Comparison of ENCODE assay signal across 8 cellular contexts in genomic region chr9:98791147-98792095, GRCh38. TPM values are rescaled to one million over a fixed set of nuclear protein-coding genes. Genes with fewer than 3 reads are reported as not detected.
DNase-seq lines count a peak whose midpoint lies in the region; ATAC-seq, FAIRE-seq and TF ChIP-seq lines count a peak whose summit lies in the region.

No MANE protein-coding gene starts in this region.

- no peak overlapping the region for H3K4me3 Mint-ChIP-seq in CD8-positive, alpha-beta T cell
- H3K4me3 Mint-ChIP-seq in activated CD8-positive, alpha-beta T cell treated with anti-CD3 and anti-CD28 coated beads for 36 hours, result no peak overlapping the region

- H3K36me3 Mint-ChIP-seq in CD8-positive, alpha-beta T cell, result peaks cover 19% of the 10 kb centered on the region
- peaks cover 3% of the 10 kb centered on the region for H3K36me3 Mint-ChIP-seq in activated CD8-positive, alpha-beta T cell treated with anti-CD3 and anti-CD28 coated beads for 36 hours (ENCODE audit: low read depth)

- no peak overlapping the region for H3K23ac ChIP-seq in H1 (ENCODE audit: insufficient read length)

- TF ChIP-seq CTCF in CD8-positive, alpha-beta T cell (IDR thresholded peaks at IDR 0.05), result peak; percentile 91
- peak; percentile 98 for TF ChIP-seq CTCF in activated CD8-positive, alpha-beta T cell treated with anti-CD3 and anti-CD28 coated beads for 36 hours (IDR thresholded peaks at IDR 0.05)
- TF ChIP-seq CTCF in H1 (IDR thresholded peaks at IDR 0.05; ENCODE audit: control extremely low read depth in 1 of 3, insufficient read depth in 1 of 3, low read depth in 1 of 3, low read length in 3 of 3), result peak; percentile 80 to 98 (median 96)

- peak; percentile 21 to 72 (median 41) for DNase-seq in CD8-positive, alpha-beta T cell
- DNase-seq in NAMALWA (ENCODE audit: low spot score) (peak; percentile 61), H1 (ENCODE audit: low read depth in 1 of 2, low spot score in 2 of 2) (peak; percentile 80 to 93), lung microvascular endothelial cell (ENCODE audit: low read depth in 2 of 2) (peak; percentile 76 to 82)
- DNase-seq in activated CD8-positive, alpha-beta T cell treated with anti-CD3 and anti-CD28 coated beads for 36 hours, result peak; percentile 74
- peak; percentile 84 for DNase-seq in stimulated activated CD8-positive, alpha-beta memory T cell treated with anti-CD3 and anti-CD28 coated beads, Interleukin-4, amount 100 ng/mL, for 48 hours

- H3K4me2 ChIP-seq in H1 (ENCODE audit: insufficient read depth in 1 of 2, low read depth in 2 of 2, low read length in 2 of 2), result peak overlapping the region in 1 of 2 experiments; percentile 30; a peak in 3 of 4 replicates

- H2BK12ac ChIP-seq in H1 (ENCODE audit: low read depth, low read length), result no peak overlapping the region

- no peak overlapping the region for H2AK5ac ChIP-seq in H1 (ENCODE audit: low read depth, low read length)

- peaks cover 6% of the 10 kb centered on the region for H3K36me3 ChIP-seq in CD8-positive, alpha-beta T cell (ENCODE audit: insufficient read depth, low read length)
- peaks cover 5 to 15% (median 10%) of the 10 kb centered on the region in 4 experiments; a peak in 7 of 8 replicates for H3K36me3 ChIP-seq in H1 (ENCODE audit: control insufficient read depth in 2 of 4, insufficient read depth in 4 of 4, low read length in 3 of 4)

- peaks cover 0 to 46% of the 10 kb centered on the region in 2 experiments for H3K79me2 ChIP-seq in H1 (ENCODE audit: control insufficient read depth in 1 of 2, insufficient read depth in 2 of 2, low read length in 2 of 2)

- H3K4ac ChIP-seq in H1 (replicated peaks; ENCODE audit: insufficient read length, low read depth, low read length), result peak overlapping the region; percentile 44

- H3K27ac Mint-ChIP-seq in CD8-positive, alpha-beta T cell, result no peak overlapping the region
- H3K27ac Mint-ChIP-seq in activated CD8-positive, alpha-beta T cell treated with anti-CD3 and anti-CD28 coated beads for 36 hours, result no peak overlapping the region

- no peaks in the 10 kb centered on the region for H3K27me3 ChIP-seq in CD8-positive, alpha-beta T cell (ENCODE audit: insufficient read depth, low read length)
- H3K27me3 ChIP-seq in H1 (replicated peaks in 1 of 4; ENCODE audit: control insufficient read depth in 3 of 4, extremely low read depth in 1 of 4, insufficient read depth in 3 of 4, low read length in 3 of 4), result no peaks in the 10 kb centered on the region

- H3K4me1 Mint-ChIP-seq in CD8-positive, alpha-beta T cell (ENCODE audit: low read depth), result peaks cover 31% of the 10 kb centered on the region
- H3K4me1 Mint-ChIP-seq in activated CD8-positive, alpha-beta T cell treated with anti-CD3 and anti-CD28 coated beads for 36 hours (ENCODE audit: low read depth), result peaks cover 28% of the 10 kb centered on the region

- peaks cover 11 to 27% of the 10 kb centered on the region in 2 experiments for H4K20me1 ChIP-seq in H1 (replicated peaks in 1 of 2; ENCODE audit: control insufficient read depth in 1 of 2, insufficient read depth in 2 of 2, low read length in 2 of 2)

- intact Hi-C loops in CD8-positive, alpha-beta T cell (cut with DNase I, micrococcal nuclease), result loop anchor here (1.0 to 10.0 kb wide), 6 partner anchors 476 to 1643 kb away; partner anchors contain the start of genes CORO2A (in 1 of the 2), ERP44 (in 1 of the 2), INVS (in 1 of the 2) and TRMO (in 1 of the 2)
- intact Hi-C loops in activated CD8-positive, alpha-beta T cell treated with anti-CD3 and anti-CD28 coated beads for 36 hours (cut with micrococcal nuclease), result no loop called here

- H2BK5ac ChIP-seq in H1 (ENCODE audit: low read depth, low read length), result peak overlapping the region; percentile 66; the same call in 1 of the 2 replicates

- H3K27ac ChIP-seq in CD8-positive, alpha-beta T cell (ENCODE audit: low read depth, low read length), result no peak overlapping the region
- peak overlapping the region; percentile 14; the same call in 1 of the 2 replicates for H3K27ac ChIP-seq in H1 (ENCODE audit: low read depth, low read length)

- H2AFZ ChIP-seq in H1 (ENCODE audit: low read length), result no peak overlapping the region

- WGBS in H1 (ENCODE audit: extremely low coverage in 1 of 2, insufficient coverage in 1 of 2, insufficient read length in 1 of 2, insufficient replicate concordance in 2 of 2, low coverage in 1 of 2, low lambda C conversion rate in 2 of 2, missing lambda C conversion rate in 1 of 2), 2 experiments, result 71% methylated on average over 16 of the region's 16 CpGs; no CpG with 5 or more reads in 1 of the 2 experiments

- H3K4me3 ChIP-seq in CD8-positive, alpha-beta T cell (ENCODE audit: low read depth, low read length), result no peak overlapping the region
- H3K4me3 ChIP-seq in H1 (ENCODE audit: extremely low read depth in 1 of 4, insufficient read depth in 2 of 4, low read depth in 3 of 4, low read length in 4 of 4), result no peak overlapping the region

- H3K9me3 ChIP-seq in CD8-positive, alpha-beta T cell (ENCODE audit: low read length), result no peaks in the 10 kb centered on the region
- no peaks in the 10 kb centered on the region for H3K9me3 ChIP-seq in H1 (ENCODE audit: insufficient read depth in 2 of 2, low read depth in 1 of 2, low read length in 1 of 2)

- H2BK15ac ChIP-seq in H1 (ENCODE audit: low read length), result no peak overlapping the region

- POLR2A ChIA-PET in CD8-positive, alpha-beta T cell (lab: Charles Lee), result no interaction called here
- POLR2A ChIA-PET in activated CD8-positive, alpha-beta T cell treated with anti-CD3 and anti-CD28 coated beads for 36 hours (lab: Charles Lee), result interaction anchor here (0.6 to 1.1 kb wide), 2 partner anchors 17 to 261 kb away, joined by 3 read pairs; no protein-coding TSS in a partner anchor
- POLR2A ChIA-PET in H1 (lab: Charles Lee; ENCODE audit: partially characterized antibody), result interaction anchor here (0.9 to 1.7 kb wide), 4 partner anchors 10 to 17 kb away, joined by 3 to 7 read pairs (median 4); no protein-coding TSS in a partner anchor

- ATAC-seq in CD8-positive, alpha-beta T cell, result peak; percentile 75
- ATAC-seq in GM21381 (IDR thresholded peaks at IDR 0.05; ENCODE audit: unreplicated experiment) (peak; percentile 66), HG02938 (IDR thresholded peaks at IDR 0.05; ENCODE audit: unreplicated experiment) (no peak)
- ATAC-seq in activated CD8-positive, alpha-beta T cell treated with anti-CD3 and anti-CD28 coated beads for 36 hours, result peak; percentile 77

- 0 out of 2 replicates have a peak, but pooled peaks cover 3% of the 10 kb centered on the region for H3K23me2 ChIP-seq in H1 (ENCODE audit: low read depth, low read length)

- H4K8ac ChIP-seq in H1 (ENCODE audit: extremely low read depth, insufficient read depth, low read length), result peak overlapping the region; percentile 51; the same call in 1 of the 2 replicates

- no peaks in the 10 kb centered on the region for H3K27me3 Mint-ChIP-seq in CD8-positive, alpha-beta T cell (ENCODE audit: low read depth)
- no peaks in the 10 kb centered on the region for H3K27me3 Mint-ChIP-seq in activated CD8-positive, alpha-beta T cell treated with anti-CD3 and anti-CD28 coated beads for 36 hours

- peak; percentile 19 for FAIRE-seq in H1 (lab: Jason Lieb, UNC)

- no peak for TF ChIP-seq POLR2A in H1 (IDR thresholded peaks at IDR 0.05; ENCODE audit: control extremely low read depth in 1 of 2, low read depth in 2 of 2, low read length in 2 of 2)

- CTCF ChIA-PET in CD8-positive, alpha-beta T cell (lab: Charles Lee), result interaction anchor here (0.7 to 3.6 kb wide), 8 partner anchors 10 to 548 kb away, joined by 3 to 35 read pairs (median 4); partner anchors contain the start of gene GALNT12
- CTCF ChIA-PET in activated CD8-positive, alpha-beta T cell treated with anti-CD3 and anti-CD28 coated beads for 36 hours (lab: Charles Lee), result interaction anchor here (0.8 to 3.7 kb wide), 10 partner anchors 9 to 601 kb away, joined by 3 to 35 read pairs (median 6); partner anchors contain the start of gene GALNT12
- CTCF ChIA-PET in H1 (lab: Charles Lee; ENCODE audit: partially characterized antibody), result interaction anchor here (0.6 to 4.4 kb wide), 23 partner anchors 8 to 1036 kb away, joined by 3 to 38 read pairs (median 4); partner anchors contain the start of gene GALNT12

- H3K56ac ChIP-seq in H1 (replicated peaks; ENCODE audit: insufficient read length, low read depth, low read length), result no peak overlapping the region

- no peak; a peak in 1 of 3 replicates for TF ChIP-seq EP300 in H1 (IDR thresholded peaks at IDR 0.05; ENCODE audit: borderline replicate concordance in 1 of 2, low read depth in 2 of 2, low read length in 2 of 2)

- no peak overlapping the region for H2BK120ac ChIP-seq in H1 (replicated peaks; ENCODE audit: low read depth, low read length)

- H3K18ac ChIP-seq in H1 (ENCODE audit: extremely low read depth, low read length), result peak overlapping the region; percentile 42; the same call in 1 of the 2 replicates

- H2BK20ac ChIP-seq in H1 (ENCODE audit: low read length), result peak overlapping the region; percentile 72; the same call in 1 of the 2 replicates

- no peak overlapping the region for H4K91ac ChIP-seq in H1 (replicated peaks; ENCODE audit: insufficient read length, low read length)

- H3K9me3 Mint-ChIP-seq in CD8-positive, alpha-beta T cell, result no peaks in the 10 kb centered on the region
- H3K9me3 Mint-ChIP-seq in activated CD8-positive, alpha-beta T cell treated with anti-CD3 and anti-CD28 coated beads for 36 hours, result no peaks in the 10 kb centered on the region

- TF ChIP-seq RAD21 in H1 (IDR thresholded peaks at IDR 0.05 in 1 of 2, conservative IDR thresholded peaks at IDR 0.05 in 1 of 2; ENCODE audit: low read depth in 2 of 2, low read length in 2 of 2), result peak; percentile 34 to 53

- no peak overlapping the region for H3K9ac ChIP-seq in H1 (replicated peaks in 1 of 4; ENCODE audit: extremely low read depth in 1 of 4, low read depth in 3 of 4, low read length in 3 of 4)

- H3K14ac ChIP-seq in H1 (ENCODE audit: insufficient read length), result no peak overlapping the region

- H4K5ac ChIP-seq in H1 (ENCODE audit: insufficient read length, low read depth, low read length), result no peak overlapping the region

- peaks cover 26% of the 10 kb centered on the region for H3K79me1 ChIP-seq in H1 (ENCODE audit: low read depth, low read length)

- H3K4me1 ChIP-seq in CD8-positive, alpha-beta T cell (ENCODE audit: insufficient read depth, low read length), result peaks cover 15% of the 10 kb centered on the region
- peaks cover 5 to 18% (median 8%) of the 10 kb centered on the region in 4 experiments for H3K4me1 ChIP-seq in H1 (replicated peaks in 1 of 4; ENCODE audit: control insufficient read depth in 3 of 4, insufficient read depth in 4 of 4, low read length in 3 of 4)

RNA-seq across cellular contexts. Expression of gene ANKS6, which starts 4.9 kb away (rescaled TPM):
- 10 to 100 TPM; 10.6 to 12.7 TPM for total RNA-seq in CD8-positive, alpha-beta T cell
- total RNA-seq in activated CD8-positive, alpha-beta T cell treated with anti-CD3 and anti-CD28 coated beads for 36 hours, result 10 to 100 TPM; 16.6 to 16.9 TPM
- total RNA-seq in H1 (2021; fragmentation: NEBNext Ultra II Directional; extraction: Animal tissue kit (Norgen Biotek cat#: 25700)), result 56.3 and 61.2 TPM in 2 replicates
- 34.1 and 50.9 TPM in 2 replicates for polyA plus RNA-seq in H1 (2011; rRNA removed)
- polyA plus RNA-seq in H1 (2011; cell fraction: cytosol; rRNA removed), result 47.0 TPM
- 79.5 TPM for polyA plus RNA-seq in H1 (2011; cell fraction: nucleus; rRNA removed)
- polyA plus RNA-seq in H1 (2012, experiment 1 of 2), result 44.2 to 49.3 TPM (median 45.6 TPM) in 4 replicates
- 50.8 TPM for polyA plus RNA-seq in H1 (2012, experiment 2 of 2)
- polyA plus RNA-seq in H1 (2013, experiment 1 of 2), result 48.4 TPM
- polyA plus RNA-seq in H1 (2013, experiment 2 of 2), result 49.8 TPM
- 36.8 and 37.5 TPM in 2 replicates for polyA minus RNA-seq in H1 (2011; rRNA and poly(A)+ RNA removed)
- polyA minus RNA-seq in H1 (2011; cell fraction: cytosol; rRNA and poly(A)+ RNA removed), result 30.2 TPM
- 44.6 TPM for polyA minus RNA-seq in H1 (2011; cell fraction: nucleus; rRNA and poly(A)+ RNA removed)
- 6.3 and 7.3 TPM in 2 replicates for total RNA-seq in lung microvascular endothelial cell

RNA-seq across cellular contexts. Expression of gene GALNT12, which starts 16.0 kb away (rescaled TPM):
- total RNA-seq in CD8-positive, alpha-beta T cell, result 1 to 10 TPM; 7.9 to 9.0 TPM
- total RNA-seq in activated CD8-positive, alpha-beta T cell treated with anti-CD3 and anti-CD28 coated beads for 36 hours, result 10 to 100 TPM; 12.8 to 14.3 TPM
- 17.5 and 19.6 TPM in 2 replicates for total RNA-seq in H1 (2021; fragmentation: NEBNext Ultra II Directional; extraction: Animal tissue kit (Norgen Biotek cat#: 25700))
- polyA plus RNA-seq in H1 (2011; rRNA removed), result 16.2 and 21.2 TPM in 2 replicates
- 22.4 TPM for polyA plus RNA-seq in H1 (2011; cell fraction: cytosol; rRNA removed)
- 25.6 TPM for polyA plus RNA-seq in H1 (2011; cell fraction: nucleus; rRNA removed)
- polyA plus RNA-seq in H1 (2012, experiment 1 of 2), result 18.9 to 21.9 TPM (median 20.5 TPM) in 4 replicates
- 4.9 TPM for polyA plus RNA-seq in H1 (2012, experiment 2 of 2)
- 19.4 TPM for polyA plus RNA-seq in H1 (2013, experiment 1 of 2)
- 20.2 TPM for polyA plus RNA-seq in H1 (2013, experiment 2 of 2)
- polyA minus RNA-seq in H1 (2011; rRNA and poly(A)+ RNA removed), result 14.6 and 21.0 TPM in 2 replicates
- 12.3 TPM for polyA minus RNA-seq in H1 (2011; cell fraction: cytosol; rRNA and poly(A)+ RNA removed)
- polyA minus RNA-seq in H1 (2011; cell fraction: nucleus; rRNA and poly(A)+ RNA removed), result 10.6 TPM
- under 0.01 and 0.22 TPM in 2 replicates for total RNA-seq in lung microvascular endothelial cell
